8 cellular contexts compared by ENCODE assay signal in the genomic region with DNA sequence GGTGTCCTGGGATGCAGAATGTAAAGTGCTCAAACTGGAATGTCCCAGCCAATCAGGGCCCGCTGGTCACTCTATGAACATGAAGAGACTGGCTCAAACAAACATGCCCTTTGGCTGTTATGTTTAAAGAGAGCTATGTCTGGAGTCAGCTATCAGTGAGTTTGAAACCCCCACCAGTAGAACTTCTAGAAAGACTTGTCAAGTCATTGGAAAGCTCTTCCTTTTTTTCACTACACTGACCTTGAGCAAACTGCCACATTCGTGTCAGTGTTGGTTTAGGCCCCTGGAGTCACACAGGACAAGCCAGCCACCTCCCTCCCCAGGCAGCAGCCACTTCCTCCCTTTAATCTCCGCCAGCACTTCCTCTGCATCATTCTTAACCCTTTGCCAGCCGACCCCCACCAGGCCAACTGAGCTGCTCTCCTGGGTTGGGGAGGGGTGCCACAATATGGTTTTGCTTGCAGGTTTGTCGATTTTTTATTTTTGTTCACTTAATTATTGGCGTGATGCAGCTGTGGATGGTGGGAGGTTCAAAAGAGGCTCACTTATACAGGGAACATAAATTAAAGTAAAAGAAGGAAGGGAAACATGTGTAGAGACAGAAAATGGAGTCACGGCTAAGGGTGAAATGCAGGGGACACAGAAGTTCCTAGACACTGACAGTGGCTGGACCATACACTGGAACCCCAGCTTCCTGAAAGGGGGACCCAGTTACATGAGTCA. TPM values are rescaled to one million over a fixed set of nuclear protein-coding genes. Genes with fewer than 3 reads are reported as not detected.
DNase-seq lines count a peak whose midpoint lies in the region; ATAC-seq, FAIRE-seq and TF ChIP-seq lines count a peak whose summit lies in the region.

No MANE protein-coding gene starts in this region.

- intact Hi-C loops in esophagus squamous epithelium (cut with DNase I), result no loop called here
- intact Hi-C loops in pancreas (cut with DNase I), result no loop called here

- WGBS in esophagus squamous epithelium, 2 donors, result 41 to 53% methylated on average over 7 of the region's 7 CpGs
- WGBS in pancreas, 2 donors, result 46 to 55% methylated on average over 7 of the region's 7 CpGs

- DNase-seq in ELF-1 (ENCODE audit: low read depth, low spot score) (peak; percentile 31), RPMI8226 (peak; percentile 27), esophagus squamous epithelium (lab: John Stamatoyannopoulos, UW) (no peak), pancreas (peak in 1 of 6 donors; percentile 37), NCI-H146 (lab: John Stamatoyannopoulos, UW) (no peak), DMS114 treated with DMSO at 0.1 percent for 48 hours (lab: John Stamatoyannopoulos, UW; ENCODE audit: unreplicated experiment) (no peak)

- H3K27ac ChIP-seq in esophagus squamous epithelium (peak overlapping the region; percentile 2 to 82 (median 64)), pancreas (peak overlapping the region; percentile 10 to 62 (median 42))

- peaks cover 0 to 2% (median 0%) of the 10 kb centered on the region in 4 donors for H3K27me3 ChIP-seq in esophagus squamous epithelium
- H3K27me3 ChIP-seq in pancreas, result no peaks in the 10 kb centered on the region

- H3K4me3 ChIP-seq in esophagus squamous epithelium, result no peak overlapping the region
- H3K4me3 ChIP-seq in pancreas, result no peak overlapping the region

- TF ChIP-seq CTCF in esophagus squamous epithelium (IDR thresholded peaks at IDR 0.05) (no peak), pancreas (IDR thresholded peaks at IDR 0.05) (no peak)

- no peaks in the 10 kb centered on the region for H3K36me3 ChIP-seq in esophagus squamous epithelium
- no peaks in the 10 kb centered on the region for H3K36me3 ChIP-seq in pancreas

- no peak for TF ChIP-seq POLR2A in esophagus squamous epithelium (IDR thresholded peaks at IDR 0.05)

- H3K4me1 ChIP-seq in esophagus squamous epithelium (peaks cover 9 to 49% (median 10%) of the 10 kb centered on the region in 3 donors), pancreas (peaks cover 0 to 10% (median 0%) of the 10 kb centered on the region in 3 donors)

- H3K9me3 ChIP-seq in esophagus squamous epithelium, result no peaks in the 10 kb centered on the region
- H3K9me3 ChIP-seq in pancreas, result no peaks in the 10 kb centered on the region

- ATAC-seq in pancreas, result peak in 3 of 4 donors; percentile 62 to 73 (median 71)
- no peak for ATAC-seq in HG02885 (IDR thresholded peaks at IDR 0.05; ENCODE audit: poor library complexity, unreplicated experiment)
- no peak for ATAC-seq in HG03469 (IDR thresholded peaks at IDR 0.05; ENCODE audit: unreplicated experiment)

- no peak for FAIRE-seq in pancreas (lab: Jason Lieb, UNC)

RNA-seq across cellular contexts. Expression of a gene that starts 25.3 kb away (rescaled TPM):
- total RNA-seq in esophagus squamous epithelium (1 to 10 TPM in 2 of 4 donors, under 1 TPM in 2; 0.19 to 5.7 (median 2.5) TPM), pancreas (1 to 10 TPM; 1.1 to 7.4 (median 2.5) TPM)
- polyA plus RNA-seq in pancreas, result 1 to 10 TPM in 1 of 2 donors, under 1 TPM in 1; 0.95 to 1.2 TPM

Comparison
In these comparisons a context has a peak if more than half of its experiments do, and no peak if none do; other contexts are left out.
1. DNase-seq: peak in ELF-1 (single experiment) and RPMI8226 (single experiment); none in esophagus squamous epithelium (single experiment), NCI-H146 (single experiment) and DMS114 treated with DMSO at 0.1 percent for 48 hours (single experiment).
2. ATAC-seq: peak in pancreas (3 of 4); none in HG02885 (single experiment) and HG03469 (single experiment).